Comparison of ENCODE assay signal across 10 cellular contexts in the genomic region with DNA sequence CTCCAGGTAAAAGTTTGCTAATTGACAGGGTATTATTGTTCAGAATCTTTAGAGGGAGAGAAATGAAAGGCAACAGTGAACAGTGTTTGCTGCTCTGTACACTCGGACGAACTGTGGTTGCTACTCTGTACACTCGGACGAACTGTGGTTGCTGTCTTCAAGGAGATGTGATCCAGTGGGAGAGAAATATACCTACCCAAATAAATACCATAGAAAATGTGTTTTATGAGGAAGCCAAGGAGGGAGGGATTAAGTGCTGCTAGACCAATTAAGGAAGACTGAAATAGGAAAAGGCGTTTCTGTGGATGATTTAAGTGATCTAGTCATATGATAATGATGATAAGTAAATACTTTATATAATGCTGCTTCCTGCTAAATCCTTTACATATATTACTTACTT. TPM values are rescaled to one million over a fixed set of nuclear protein-coding genes. Genes with fewer than 3 reads are reported as not detected.
DNase-seq lines count a peak whose midpoint lies in the region; ATAC-seq and TF ChIP-seq lines count a peak whose summit lies in the region.
"Had no signal": no experiment of that assay in that cellular context is flagged by ENCODE, and none has a peak within 500 bp of the region (broad histone marks: within the 10 kb centered on the region; RNA-seq: fewer than 3 reads in every experiment).

No MANE protein-coding gene starts in this region.

- H3K9me2 ChIP-seq in neural cell (ENCODE audit: insufficient read depth, low read length): no peaks in the 10 kb centered on the region

- POLR2A ChIA-PET in CD8-positive, alpha-beta memory T cell (lab: Charles Lee): no interaction called here

- H3K79me2 ChIP-seq in neural cell (replicated peaks; ENCODE audit: insufficient read depth, low read length): peaks cover 50% of the 10 kb centered on the region

- H2AFZ ChIP-seq in neural cell (ENCODE audit: low read depth, low read length): no peak overlapping the region

- CTCF ChIA-PET in CD8-positive, alpha-beta memory T cell (lab: Charles Lee): no interaction called here

- H3K27ac ChIP-seq in CD8-positive, alpha-beta memory T cell (ENCODE audit: low read depth, low read length): no peak overlapping the region
- H3K27ac ChIP-seq in neural cell (ENCODE audit: low read length): no peak overlapping the region

- H3K36me3 ChIP-seq in CD8-positive, alpha-beta memory T cell (ENCODE audit: insufficient read depth, low read length): no peaks in the 10 kb centered on the region
- H3K36me3 ChIP-seq in neural cell (ENCODE audit: insufficient read depth, low read length): no peaks in the 10 kb centered on the region
- H3K36me3 ChIP-seq: Peyer's patch had no signal

- ATAC-seq in GM19351 (IDR thresholded peaks at IDR 0.05; ENCODE audit: unreplicated experiment): no peak

- no peaks in the 10 kb centered on the region for H3K27me3 ChIP-seq in CD8-positive, alpha-beta memory T cell (ENCODE audit: insufficient read depth, low read length, poor library complexity, severe bottlenecking)
- no peaks in the 10 kb centered on the region for H3K27me3 ChIP-seq in neural cell (ENCODE audit: insufficient read depth, low read depth, low read length)
- H3K27me3 ChIP-seq: Peyer's patch had no signal

- no peak overlapping the region for H3K9ac ChIP-seq in neural cell (ENCODE audit: low read length)

- H3K4me1 ChIP-seq in CD8-positive, alpha-beta memory T cell (ENCODE audit: insufficient read depth, low read length): peaks cover 20% of the 10 kb centered on the region

- TF ChIP-seq EP300 in neural cell (conservative IDR thresholded peaks at IDR 0.05; ENCODE audit: poor library complexity, severe bottlenecking): no peak

- no peaks in the 10 kb centered on the region for H3K9me3 Mint-ChIP-seq in CD8-positive, alpha-beta memory T cell
- H3K9me3 Mint-ChIP-seq in chondrocyte (ENCODE audit: low read depth): no peaks in the 10 kb centered on the region

- peaks cover 0 to 14% (median 3%) of the 10 kb centered on the region in 3 donors for H3K36me3 Mint-ChIP-seq in CD8-positive, alpha-beta memory T cell
- peaks cover 13% of the 10 kb centered on the region for H3K36me3 Mint-ChIP-seq in chondrocyte (ENCODE audit: low read depth)

- no peak overlapping the region for H3K4me3 ChIP-seq in CD8-positive, alpha-beta memory T cell (ENCODE audit: low read length)
- peak overlapping the region; percentile 96 for H3K4me3 ChIP-seq in neural cell (ENCODE audit: low read length)

- H3K9me3 ChIP-seq in CD8-positive, alpha-beta memory T cell (ENCODE audit: low read length): no peaks in the 10 kb centered on the region
- no peaks in the 10 kb centered on the region for H3K9me3 ChIP-seq in neural cell (ENCODE audit: low read length)
- H3K9me3 ChIP-seq: Peyer's patch had no signal

- H4K20me1 ChIP-seq in neural cell (ENCODE audit: insufficient read depth): no peaks in the 10 kb centered on the region

- H3K4me2 ChIP-seq in neural cell (ENCODE audit: low read length): peak overlapping the region; percentile 96

- H3K4me1 Mint-ChIP-seq in CD8-positive, alpha-beta memory T cell: peaks cover 37 to 58% (median 55%) of the 10 kb centered on the region in 3 donors
- peaks cover 61% of the 10 kb centered on the region for H3K4me1 Mint-ChIP-seq in chondrocyte (ENCODE audit: low read depth)

- peak overlapping the region in 3 of 8 donors; percentile 15 to 85 (median 21) for H3K27ac Mint-ChIP-seq in CD8-positive, alpha-beta memory T cell
- peak overlapping the region; percentile 91 for H3K27ac Mint-ChIP-seq in chondrocyte (ENCODE audit: unreplicated experiment)

- no peak for TF ChIP-seq CTCF in chondrocyte (IDR thresholded peaks at IDR 0.05)
- no peak for TF ChIP-seq CTCF in neural cell (IDR thresholded peaks at IDR 0.05; ENCODE audit: poor library complexity, severe bottlenecking)

- no peak for TF ChIP-seq RAD21 in neural cell (conservative IDR thresholded peaks at IDR 0.05)

- no peaks in the 10 kb centered on the region for H3K27me3 Mint-ChIP-seq in CD8-positive, alpha-beta memory T cell
- no peaks in the 10 kb centered on the region for H3K27me3 Mint-ChIP-seq in chondrocyte (ENCODE audit: low read depth)

- H3K4me3 Mint-ChIP-seq in CD8-positive, alpha-beta memory T cell: peak overlapping the region in 5 of 7 donors; percentile 6 to 66 (median 49)
- H3K4me3 Mint-ChIP-seq in chondrocyte (ENCODE audit: unreplicated experiment): peak overlapping the region; percentile 100

- no peaks in the 10 kb centered on the region for H3F3A ChIP-seq in neural cell (ENCODE audit: insufficient read depth, low read length, poor library complexity, severe bottlenecking)

- no peak for DNase-seq in CD8-positive, alpha-beta memory T cell
- DNase-seq in HT-29 (ENCODE audit: low spot score): peak; percentile 30
- no peak for DNase-seq in chondrocyte (ENCODE audit: low spot score)
- DNase-seq in DMS153 (lab: John Stamatoyannopoulos, UW): no peak
- DNase-seq in cortex of kidney (lab: John Stamatoyannopoulos, UW): no peak
- DNase-seq in D341Med (ENCODE audit: low spot score): no peak
- DNase-seq: NCI-H146, Peyer's patch had no signal

TF ChIP-seq in neural cell, 6 proteins besides CTCF, POLR2A, EP300 and RAD21:
- TF ChIP-seq SMC3 (conservative IDR thresholded peaks at IDR 0.05; ENCODE audit: poor library complexity) (no peak), TAF1 (IDR thresholded peaks at IDR 0.05; ENCODE audit: low read depth) (no peak), EZH2 (IDR thresholded peaks at IDR 0.05; ENCODE audit: borderline replicate concordance, insufficient read depth, low read length, poor library complexity, severe bottlenecking) (no peak), REST (IDR thresholded peaks at IDR 0.05; ENCODE audit: borderline replicate concordance) (no peak), MXI1 (conservative IDR thresholded peaks at IDR 0.05; ENCODE audit: poor library complexity, severe bottlenecking) (no peak), POLR2AphosphoS5 (IDR thresholded peaks at IDR 0.05) (no peak)
TF ChIP-seq in neural cell: peak in this region for 0.

RNA-seq across cellular contexts. Expression of gene STK38L, which starts 2.7 kb away (rescaled TPM):
- total RNA-seq in CD8-positive, alpha-beta memory T cell: 10 to 100 TPM; 23.1 to 27.7 TPM
- 7.1 TPM for polyA plus RNA-seq in CD8-positive, alpha-beta memory T cell
- 19.6 and 33.2 TPM in 2 replicates for total RNA-seq in HT-29 (2014; rRNA removed; shearing (Covaris generic))
- 219 to 248 TPM (median 222 TPM) in 3 replicates for total RNA-seq in chondrocyte
- 22.4 and 31.5 TPM in 2 replicates for polyA plus RNA-seq in neural cell
- 36.3 and 41.3 TPM in 2 replicates for polyA minus RNA-seq in neural cell
